In the genomic region with DNA sequence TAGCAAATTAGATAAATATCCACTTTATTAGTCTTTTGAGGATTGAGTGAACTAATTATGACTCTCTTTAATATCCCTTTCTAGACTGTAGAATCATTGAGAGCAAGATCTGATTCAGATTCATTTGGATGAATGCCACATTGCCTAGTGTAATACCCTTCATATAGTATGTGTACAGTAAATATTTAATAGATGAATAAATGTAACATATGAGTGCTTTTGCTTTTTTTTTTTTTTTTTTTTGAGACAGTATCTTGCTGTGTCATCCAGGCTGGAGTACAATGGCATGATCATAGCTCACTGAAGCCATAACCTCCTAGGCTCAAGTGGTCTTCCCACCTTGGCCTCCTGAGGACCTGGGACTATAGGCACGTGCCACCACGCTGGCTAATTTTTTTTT, we compare ENCODE assay signal across 1 cellular context.
TF ChIP-seq lines count a peak whose summit lies in the region.

No MANE protein-coding gene starts in this region.

TF ChIP-seq in K562, 482 proteins besides CTCF, POLR2A, EP300 and RAD21:
- TF ChIP-seq MXI1 (IDR thresholded peaks at IDR 0.05; ENCODE audit: low read depth, low read length): no peak
- TF ChIP-seq LEF1 (IDR thresholded peaks at IDR 0.05): no peak
- peak; percentile 44; the same call in 1 of the 2 replicates for TF ChIP-seq NFE2 (IDR thresholded peaks at IDR 0.05; ENCODE audit: low read depth)
- no peak for TF ChIP-seq BRD4 (IDR thresholded peaks at IDR 0.05)
- no peak for TF ChIP-seq SRF (CRISPR knock-in tag; IDR thresholded peaks at IDR 0.05)
- no peak for TF ChIP-seq BRCA1 (IDR thresholded peaks at IDR 0.05)
- TF ChIP-seq BRCA1 (CRISPR knock-in tag; IDR thresholded peaks at IDR 0.05): no peak
- TF ChIP-seq, protein P1, sequence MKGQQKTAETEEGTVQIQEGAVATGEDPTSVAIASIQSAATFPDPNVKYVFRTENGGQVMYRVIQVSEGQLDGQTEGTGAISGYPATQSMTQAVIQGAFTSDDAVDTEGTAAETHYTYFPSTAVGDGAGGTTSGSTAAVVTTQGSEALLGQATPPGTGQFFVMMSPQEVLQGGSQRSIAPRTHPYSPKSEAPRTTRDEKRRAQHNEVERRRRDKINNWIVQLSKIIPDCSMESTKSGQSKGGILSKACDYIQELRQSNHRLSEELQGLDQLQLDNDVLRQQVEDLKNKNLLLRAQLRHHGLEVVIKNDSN (CRISPR knock-in tag; IDR thresholded peaks at IDR 0.05): no peak
- peak; percentile 20; the same call in 1 of the 2 replicates for TF ChIP-seq C11orf30 (IDR thresholded peaks at IDR 0.05; ENCODE audit: low read depth)
- peak; percentile 56 for TF ChIP-seq MAFG (tag; conservative IDR thresholded peaks at IDR 0.05)
- peak; percentile 52; the same call in 1 of the 2 replicates for TF ChIP-seq ZNF384 (IDR thresholded peaks at IDR 0.05; ENCODE audit: low read depth, low read length)
- TF ChIP-seq CAMTA2 (CRISPR knock-in tag; conservative IDR thresholded peaks at IDR 0.05): no peak
- TF ChIP-seq ELF1 (tag; IDR thresholded peaks at IDR 0.05): no peak
- TF ChIP-seq PPARD (CRISPR knock-in tag; IDR thresholded peaks at IDR 0.05): no peak
- peak; percentile 42; the same call in 1 of the 2 replicates for TF ChIP-seq ZNF316 (IDR thresholded peaks at IDR 0.05)
